Comparison of ENCODE assay signal across 11 cellular contexts in the genomic region with DNA sequence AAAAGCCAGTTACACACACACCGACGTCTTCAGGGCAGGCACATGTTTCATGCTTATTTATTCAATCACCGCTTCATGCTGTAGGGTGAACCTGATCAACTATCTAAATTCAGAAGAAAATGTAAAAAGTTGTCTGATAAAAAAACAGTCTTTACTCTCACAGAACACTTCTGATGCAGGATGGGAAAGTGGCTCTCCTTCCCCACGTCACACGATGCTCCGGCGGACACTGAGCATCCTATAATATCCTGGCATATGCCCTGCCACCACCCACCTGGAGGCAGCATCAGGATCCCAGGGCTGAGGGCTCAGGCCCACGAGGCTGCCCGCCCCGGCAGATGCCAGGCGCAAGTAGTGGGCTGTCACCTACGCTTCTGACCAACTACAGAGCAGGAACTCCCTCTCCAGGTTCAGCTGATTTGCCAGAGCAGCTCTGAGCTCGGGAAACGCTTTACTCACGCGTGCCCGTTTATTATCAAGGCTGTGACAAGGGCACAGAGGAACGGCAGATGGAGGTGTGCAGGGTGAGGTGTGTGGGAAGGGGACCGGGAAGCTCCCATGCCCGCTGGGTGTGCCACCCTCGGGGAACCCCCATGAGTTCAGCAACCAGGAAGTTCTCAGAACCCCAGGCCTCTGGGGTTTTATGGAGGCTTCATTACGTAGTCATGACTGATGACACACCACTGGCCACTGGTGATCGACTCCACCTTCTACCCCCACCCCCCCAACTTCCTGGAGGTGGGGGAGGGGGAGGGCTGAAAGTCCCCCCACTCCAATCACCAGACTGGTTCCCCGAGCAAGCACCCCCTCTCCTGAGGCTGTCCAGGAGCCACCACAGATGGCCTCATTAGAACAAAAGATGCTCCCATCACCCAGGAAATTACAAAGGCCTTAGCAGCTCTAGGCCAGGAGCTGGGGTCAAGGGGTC. TPM values are rescaled to one million over a fixed set of nuclear protein-coding genes. Genes with fewer than 3 reads are reported as not detected.
DNase-seq lines count a peak whose midpoint lies in the region; ATAC-seq and TF ChIP-seq lines count a peak whose summit lies in the region.
"Had no signal": no experiment of that assay in that cellular context is flagged by ENCODE, and none has a peak within 500 bp of the region (broad histone marks: within the 10 kb centered on the region; RNA-seq: fewer than 3 reads in every experiment).

No MANE protein-coding gene starts in this region.

- H3K36me3 Mint-ChIP-seq in activated naive CD4-positive, alpha-beta T cell treated with anti-CD3 and anti-CD28 coated beads, Interleukin-2, amount 50 U/mL, for 72 hours, result peaks cover 16% of the 10 kb centered on the region in 2 donors

- peaks cover 4 to 16% (median 6%) of the 10 kb centered on the region in 4 donors for H3K4me1 ChIP-seq in esophagus muscularis mucosa
- H3K4me1 ChIP-seq in vagina, result peaks cover 19% of the 10 kb centered on the region

- TF ChIP-seq POLR2A in esophagus muscularis mucosa (IDR thresholded peaks at IDR 0.05; ENCODE audit: low read depth) (no peak), vagina (IDR thresholded peaks at IDR 0.05) (no peak)

- H3K9me3 Mint-ChIP-seq in activated naive CD4-positive, alpha-beta T cell treated with anti-CD3 and anti-CD28 coated beads, Interleukin-2, amount 50 U/mL, for 72 hours, result no peaks in the 10 kb centered on the region

- H3K27ac ChIP-seq in esophagus muscularis mucosa (replicated peaks in 1 of 4), result no peak overlapping the region
- H3K27ac ChIP-seq in vagina, result peak overlapping the region; percentile 36
- H3K27ac ChIP-seq: epithelial cell of prostate had no signal

- H3K9me3 ChIP-seq in esophagus muscularis mucosa (no peaks in the 10 kb centered on the region), vagina (no peaks in the 10 kb centered on the region)

- H3K27ac Mint-ChIP-seq in activated naive CD4-positive, alpha-beta T cell treated with anti-CD3 and anti-CD28 coated beads, Interleukin-2, amount 50 U/mL, for 72 hours, result peak overlapping the region; percentile 51 to 60

- no peaks in the 10 kb centered on the region for H3K27me3 ChIP-seq in esophagus muscularis mucosa
- H3K27me3 ChIP-seq in vagina, result no peaks in the 10 kb centered on the region

- TF ChIP-seq CTCF in esophagus muscularis mucosa (IDR thresholded peaks at IDR 0.05) (no peak), vagina (IDR thresholded peaks at IDR 0.05) (no peak)

- DNase-seq in activated naive CD4-positive, alpha-beta T cell treated with anti-CD3 and anti-CD28 coated beads, Interleukin-2, amount 50 U/mL, for 72 hours (ENCODE audit: low spot score in 2 of 2), result no peak
- no peak for DNase-seq in activated naive CD4-positive, alpha-beta T cell (lab: John Stamatoyannopoulos, UW)
- peak; percentile 21 for DNase-seq in HK-2 (ENCODE audit: unreplicated experiment)
- peak; percentile 86 for DNase-seq in esophagus muscularis mucosa (ENCODE audit: extremely low spot score)
- peak in 1 of 2 donors; percentile 91 for DNase-seq in vagina (ENCODE audit: extremely low spot score in 2 of 2)
- no peak for DNase-seq in UCSD-AML1 (lab: John Stamatoyannopoulos, UW; ENCODE audit: unreplicated experiment)
- no peak for DNase-seq in GDM1 (lab: John Stamatoyannopoulos, UW)
- DNase-seq: NCI-H1436 treated with DMSO at 0.1 percent for 48 hours, SW 1271 had no signal

- WGBS in esophagus muscularis mucosa, result 81% methylated on average over 18 of the region's 24 CpGs

- no peak for TF ChIP-seq EP300 in esophagus muscularis mucosa (IDR thresholded peaks at IDR 0.05)

- peak in 1 of 2 donors; percentile 65 for ATAC-seq in activated naive CD4-positive, alpha-beta T cell treated with anti-CD3 and anti-CD28 coated beads, Interleukin-2, amount 50 U/mL, for 72 hours
- no peak for ATAC-seq in HG02852 (IDR thresholded peaks at IDR 0.05; ENCODE audit: unreplicated experiment)

- intact Hi-C loops in esophagus muscularis mucosa (cut with DNase I) (no loop called here), vagina (cut with DNase I) (loop anchor here (2.0 kb wide), 1 partner anchor 141 kb away; no protein-coding TSS in a partner anchor)

- H3K4me3 ChIP-seq in esophagus muscularis mucosa, result no peak overlapping the region
- no peak overlapping the region for H3K4me3 ChIP-seq in vagina

- H3K36me3 ChIP-seq in esophagus muscularis mucosa, result peaks cover 30 to 55% (median 49%) of the 10 kb centered on the region in 4 donors
- H3K36me3 ChIP-seq in vagina, result peaks cover 0 to 41% of the 10 kb centered on the region in 2 donors

RNA-seq across cellular contexts. Expression of gene SLC15A4, which starts 32.1 kb away (rescaled TPM):
- total RNA-seq in activated naive CD4-positive, alpha-beta T cell treated with anti-CD3 and anti-CD28 coated beads, Interleukin-2, amount 50 U/mL, for 72 hours, result 10 to 100 TPM; 22.7 to 28.8 TPM
- total RNA-seq in esophagus muscularis mucosa, result 10 to 100 TPM; 37.5 to 43.0 (median 39.6) TPM
- total RNA-seq in vagina, result 36.1 TPM

Comparison
In these comparisons a context has a peak if more than half of its experiments do, and no peak if none do; other contexts are left out.
1. DNase-seq: peak in HK-2 (single experiment) and esophagus muscularis mucosa (single experiment); none in activated naive CD4-positive, alpha-beta T cell treated with anti-CD3 and anti-CD28 coated beads, Interleukin-2, amount 50 U/mL, for 72 hours (0 of 2), activated naive CD4-positive, alpha-beta T cell (0 of 4), UCSD-AML1 (single experiment) and GDM1 (single experiment).